Comparison of ENCODE assay signal across 1 cellular context in the genomic region with DNA sequence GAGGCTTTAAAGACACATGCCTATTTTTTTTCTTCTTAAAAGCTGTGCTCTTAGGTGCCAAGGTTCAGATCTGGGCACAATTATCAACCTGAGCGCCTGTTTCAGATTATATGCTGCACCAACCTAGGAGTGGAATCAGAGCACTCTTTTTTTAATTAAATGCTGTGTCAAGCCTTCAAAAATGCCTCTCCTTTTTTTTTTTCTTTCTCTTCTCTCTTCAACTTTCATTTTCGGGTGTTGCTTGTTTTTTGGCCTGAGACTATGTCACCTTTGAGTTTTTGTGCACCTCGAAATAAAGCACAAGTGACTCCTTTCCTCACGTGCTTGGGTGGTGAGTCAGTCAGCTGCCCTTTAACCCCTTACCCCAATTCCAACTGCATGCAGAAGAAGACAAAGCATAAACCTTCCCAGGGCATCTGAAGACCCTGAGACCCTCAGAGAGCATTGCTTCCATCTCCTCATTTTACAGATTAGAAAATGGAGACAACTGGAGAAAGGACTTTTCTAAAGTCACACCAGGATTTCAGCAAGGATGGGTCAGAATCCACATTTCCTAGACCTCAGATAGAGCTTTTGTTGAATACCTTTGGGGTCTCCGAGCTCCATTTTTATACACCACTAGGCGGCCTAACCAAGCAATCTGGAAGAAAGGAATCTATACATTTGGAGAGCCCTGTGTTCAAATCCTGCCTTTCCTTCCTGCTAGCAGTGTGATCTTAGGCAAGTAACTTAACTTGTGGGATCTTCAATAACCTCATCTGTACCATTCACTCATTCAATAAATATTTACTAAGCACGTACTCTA.
TF ChIP-seq lines count a peak whose summit lies in the region.

No MANE protein-coding gene starts in this region.

TF ChIP-seq in HCT116, 20 proteins besides CTCF, POLR2A, EP300 and RAD21:
- TF ChIP-seq CEBPB (IDR thresholded peaks at IDR 0.05; ENCODE audit: low read depth) (no peak), FOSL1 (IDR thresholded peaks at IDR 0.05; ENCODE audit: low read depth) (no peak), TCF7L2 (IDR thresholded peaks at IDR 0.05; ENCODE audit: borderline replicate concordance, extremely low read depth, insufficient read depth, insufficient read length) (no peak), EGR1 (IDR thresholded peaks at IDR 0.05; ENCODE audit: low read depth) (no peak), SRF (IDR thresholded peaks at IDR 0.05; ENCODE audit: low read depth) (no peak), POLR2AphosphoS5 (IDR thresholded peaks at IDR 0.05; ENCODE audit: low read depth, low read length) (no peak), EZH2 (IDR thresholded peaks at IDR 0.05) (no peak), YY1 (IDR thresholded peaks at IDR 0.05; ENCODE audit: extremely low read depth, insufficient replicate concordance, low read depth, low read length) (no peak), ZFX (IDR thresholded peaks at IDR 0.05) (no peak), CBX3 (IDR thresholded peaks at IDR 0.05; ENCODE audit: low read depth) (no peak), EZH2phosphoT487 (IDR thresholded peaks at IDR 0.05; ENCODE audit: borderline replicate concordance) (no peak), SIN3A (IDR thresholded peaks at IDR 0.05; ENCODE audit: low read depth) (no peak)
- TF ChIP-seq, protein P1, sequence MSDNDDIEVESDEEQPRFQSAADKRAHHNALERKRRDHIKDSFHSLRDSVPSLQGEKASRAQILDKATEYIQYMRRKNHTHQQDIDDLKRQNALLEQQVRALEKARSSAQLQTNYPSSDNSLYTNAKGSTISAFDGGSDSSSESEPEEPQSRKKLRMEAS (IDR thresholded peaks at IDR 0.05), result no peak
- TF ChIP-seq, protein P2, sequence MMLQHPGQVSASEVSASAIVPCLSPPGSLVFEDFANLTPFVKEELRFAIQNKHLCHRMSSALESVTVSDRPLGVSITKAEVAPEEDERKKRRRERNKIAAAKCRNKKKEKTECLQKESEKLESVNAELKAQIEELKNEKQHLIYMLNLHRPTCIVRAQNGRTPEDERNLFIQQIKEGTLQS (IDR thresholded peaks at IDR 0.05), result no peak
- TF ChIP-seq, protein P3, sequence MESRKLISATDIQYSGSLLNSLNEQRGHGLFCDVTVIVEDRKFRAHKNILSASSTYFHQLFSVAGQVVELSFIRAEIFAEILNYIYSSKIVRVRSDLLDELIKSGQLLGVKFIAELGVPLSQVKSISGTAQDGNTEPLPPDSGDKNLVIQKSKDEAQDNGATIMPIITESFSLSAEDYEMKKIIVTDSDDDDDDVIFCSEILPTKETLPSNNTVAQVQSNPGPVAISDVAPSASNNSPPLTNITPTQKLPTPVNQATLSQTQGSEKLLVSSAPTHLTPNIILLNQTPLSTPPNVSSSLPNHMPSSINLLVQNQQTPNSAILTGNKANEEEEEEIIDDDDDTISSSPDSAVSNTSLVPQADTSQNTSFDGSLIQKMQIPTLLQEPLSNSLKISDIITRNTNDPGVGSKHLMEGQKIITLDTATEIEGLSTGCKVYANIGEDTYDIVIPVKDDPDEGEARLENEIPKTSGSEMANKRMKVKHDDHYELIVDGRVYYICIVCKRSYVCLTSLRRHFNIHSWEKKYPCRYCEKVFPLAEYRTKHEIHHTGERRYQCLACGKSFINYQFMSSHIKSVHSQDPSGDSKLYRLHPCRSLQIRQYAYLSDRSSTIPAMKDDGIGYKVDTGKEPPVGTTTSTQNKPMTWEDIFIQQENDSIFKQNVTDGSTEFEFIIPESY (IDR thresholded peaks at IDR 0.05; ENCODE audit: extremely low read depth, insufficient replicate concordance, low read length), result no peak
